ENCODE assay signal across 25 cellular contexts in genomic region chr6:155292711-155293110, GRCh38. TPM values are rescaled to one million over a fixed set of nuclear protein-coding genes. Genes with fewer than 3 reads are reported as not detected.
A peak's percentile ranks its signal among the peaks of the same experiment; 100 is the strongest.
DNase-seq lines count a peak whose midpoint lies in the region; ATAC-seq, FAIRE-seq and TF ChIP-seq lines count a peak whose summit lies in the region.
"Had no signal": no experiment of that assay in that cellular context is flagged by ENCODE, and none has a peak within 500 bp of the region (broad histone marks: within the 10 kb centered on the region; RNA-seq: fewer than 3 reads in every experiment).

No MANE protein-coding gene starts in this region.

- WGBS in HepG2 (ENCODE audit: low lambda C conversion rate), result 93% methylated on average over 5 of the region's 5 CpGs
- WGBS in right lobe of liver (ENCODE audit: insufficient coverage, low coverage, low lambda C conversion rate, missing lambda C conversion rate), result 72% methylated on average over 5 of the region's 5 CpGs

- in situ Hi-C loops in HepG2 (cut with HindIII; ENCODE audit: extremely low pct_ligation_motif_present, low pct_unique_long_range_greater_than_20kb), result no loop called here

- no peak for FAIRE-seq in HepG2 (lab: Jason Lieb, UNC)
- FAIRE-seq: GM12878, H54, HTR-8/SVneo had no signal

- H2AFZ ChIP-seq in HepG2 (ENCODE audit: low read length), result no peak overlapping the region
- H2AFZ ChIP-seq: GM23248 had no signal

- H3K4me2 ChIP-seq in HepG2 (ENCODE audit: low read depth, low read length), result no peak overlapping the region

- H3K27ac ChIP-seq in HepG2 (ENCODE audit: extremely low read length, insufficient read depth, low read length) (no peak overlapping the region), right lobe of liver (no peak overlapping the region)
- H3K27ac ChIP-seq: GM23248 had no signal

- H3K4me1 Mint-ChIP-seq in endothelial cell (ENCODE audit: unreplicated experiment), result no peaks in the 10 kb centered on the region

- H3K27ac Mint-ChIP-seq in endothelial cell (ENCODE audit: unreplicated experiment), result no peak overlapping the region
- H3K27ac Mint-ChIP-seq: HFFc6 had no signal

- DNase-seq in HepG2 (ENCODE audit: low spot score) (no peak), right lobe of liver (no peak), SW480 (ENCODE audit: low spot score) (peak; percentile 2), islet precursor cell (peak; percentile 76), endothelial cell (ENCODE audit: low spot score) (no peak), SIG-M5 (lab: John Stamatoyannopoulos, UW) (no peak)
- DNase-seq: ACHN; BE2C; C1 segment of cervical spinal cord; CD4-positive, CD25-positive, alpha-beta regulatory T cell; CD8-positive, alpha-beta memory T cell; COR-L47; DMS 273 treated with DMSO at 0.1 percent for 48 hours; DMS53; DND-41; EL; GM23248; HCEC 1CT; HFFc6 had no signal

- intact Hi-C loops in HepG2 (cut with micrococcal nuclease; ENCODE audit: unreplicated experiment), result loop anchor here (2.0 kb wide), 1 partner anchor 418 kb away; no protein-coding TSS in a partner anchor
- intact Hi-C loops in right lobe of liver (cut with DNase I), result no loop called here

- no peak overlapping the region for H3K9ac ChIP-seq in HepG2 (ENCODE audit: insufficient read depth, low read depth, low read length)
- H3K9ac ChIP-seq: GM23248 had no signal

- POLR2A ChIA-PET in HepG2 (lab: Yijun Ruan, JAX), result no interaction called here

- H3K27me3 Mint-ChIP-seq in endothelial cell (ENCODE audit: unreplicated experiment), result no peaks in the 10 kb centered on the region
- H3K27me3 Mint-ChIP-seq: CD4-positive, CD25-positive, alpha-beta regulatory T cell; CD8-positive, alpha-beta memory T cell; IgD-negative memory B cell had no signal

- no peak overlapping the region for H3K4me3 Mint-ChIP-seq in endothelial cell (ENCODE audit: unreplicated experiment)
- H3K4me3 Mint-ChIP-seq: CD4-positive, CD25-positive, alpha-beta regulatory T cell; CD8-positive, alpha-beta memory T cell; HFFc6; IgD-negative memory B cell had no signal

- peaks cover 24% of the 10 kb centered on the region for H3K36me3 Mint-ChIP-seq in endothelial cell (ENCODE audit: low read depth, unreplicated experiment)

- H3K4me1 ChIP-seq in HepG2 (ENCODE audit: insufficient read depth, low read length) (no peaks in the 10 kb centered on the region), right lobe of liver (no peaks in the 10 kb centered on the region)
- H3K4me1 ChIP-seq: BE2C had no signal

- TF ChIP-seq RAD21 in HepG2 (CRISPR knock-in tag; IDR thresholded peaks at IDR 0.05), result no peak

- no peaks in the 10 kb centered on the region for H3K9me3 Mint-ChIP-seq in endothelial cell (ENCODE audit: unreplicated experiment)
- H3K9me3 Mint-ChIP-seq: CD4-positive, CD25-positive, alpha-beta regulatory T cell; CD8-positive, alpha-beta memory T cell; HFFc6; IgD-negative memory B cell had no signal

- CTCF ChIA-PET in HepG2 (lab: Yijun Ruan, JAX; ENCODE audit: low intra/inter-chr PET ratio, low total read pairs), result no interaction called here

- no peak overlapping the region for H3K4me3 ChIP-seq in HepG2 (replicated peaks in 1 of 3; ENCODE audit: insufficient read depth in 1 of 3, low read depth in 2 of 3, low read length in 3 of 3)
- no peak overlapping the region for H3K4me3 ChIP-seq in right lobe of liver
- H3K4me3 ChIP-seq: GM12878, GM23248 had no signal

- H3K9me3 ChIP-seq in HepG2 (ENCODE audit: low read length) (no peaks in the 10 kb centered on the region), right lobe of liver (no peaks in the 10 kb centered on the region)
- H3K9me3 ChIP-seq: BE2C had no signal

- H4K20me1 ChIP-seq in HepG2 (ENCODE audit: insufficient read depth, low read length), result no peaks in the 10 kb centered on the region

- ATAC-seq in HepG2, result no peak
- no peak for ATAC-seq in right lobe of liver
- ATAC-seq in GM19324 (IDR thresholded peaks at IDR 0.05; ENCODE audit: low FRiP score, unreplicated experiment), result no peak
- ATAC-seq: GM12878 had no signal

- no TSS peak for BruUV-seq in HepG2 (replicated peaks; lab: Mats Ljungman, UMichigan)

- TF ChIP-seq EP300 in HepG2 (IDR thresholded peaks at IDR 0.05; ENCODE audit: low read depth in 2 of 2, low read length in 2 of 2) (no peak), HepG2 (CRISPR knock-in tag; IDR thresholded peaks at IDR 0.05; ENCODE audit: borderline replicate concordance) (no peak)

- no peaks in the 10 kb centered on the region for H3K27me3 ChIP-seq in HepG2 (ENCODE audit: control insufficient read depth in 1 of 2, insufficient read depth in 2 of 2, low read length in 2 of 2)
- H3K27me3 ChIP-seq in right lobe of liver, result no peaks in the 10 kb centered on the region
- H3K27me3 ChIP-seq: BE2C had no signal

- H3K79me2 ChIP-seq in HepG2 (ENCODE audit: insufficient read depth, low read length), result peaks cover 15% of the 10 kb centered on the region

- TF ChIP-seq CTCF in HepG2 (CRISPR knock-in tag; IDR thresholded peaks at IDR 0.05), result no peak
- no peak for TF ChIP-seq CTCF in right lobe of liver (IDR thresholded peaks at IDR 0.05)
- no peak for TF ChIP-seq CTCF in endothelial cell (IDR thresholded peaks at IDR 0.05; ENCODE audit: unreplicated experiment)

- TF ChIP-seq POLR2A in HepG2 (IDR thresholded peaks at IDR 0.05; ENCODE audit: insufficient read depth in 1 of 2, low read depth in 2 of 2, low read length in 2 of 2) (no peak), right lobe of liver (IDR thresholded peaks at IDR 0.05) (no peak)

- H3K36me3 ChIP-seq in HepG2 (replicated peaks in 1 of 2; ENCODE audit: control insufficient read depth in 1 of 2, insufficient read depth in 2 of 2, low read length in 2 of 2) (peaks cover 32 to 87% of the 10 kb centered on the region in 2 experiments), right lobe of liver (peaks cover 0 to 15% (median 5%) of the 10 kb centered on the region in 4 donors)

TF ChIP-seq in HepG2, 621 proteins besides CTCF, POLR2A, EP300 and RAD21 (continues in another document):
- no peak for TF ChIP-seq PLSCR1 (CRISPR knock-in tag; IDR thresholded peaks at IDR 0.05; ENCODE audit: borderline replicate concordance)
- TF ChIP-seq ZNF562 (CRISPR knock-in tag; IDR thresholded peaks at IDR 0.05; ENCODE audit: borderline replicate concordance), result no peak

RNA-seq across cellular contexts. Expression of gene TFB1M, which starts 21.6 kb away (rescaled TPM):
- total RNA-seq in HepG2 (2016; rRNA removed; fragmentation: Illumina TruSeq; extraction: Trizol) (122 and 149 TPM in 2 replicates), right lobe of liver (10 to 100 TPM; 12.3 to 18.9 (median 16.2) TPM), endothelial cell (ENCODE audit: unreplicated experiment) (25.9 TPM)
- 42.1 and 44.6 TPM in 2 replicates for total RNA-seq in HepG2 (2016; cell fraction: cytosol; rRNA removed; fragmentation: Illumina TruSeq; extraction: Trizol; ENCODE audit: low read depth)
- total RNA-seq in HepG2 (2016; cell fraction: insoluble cytoplasmic fraction; rRNA removed; fragmentation: Illumina TruSeq; extraction: Trizol), result 124 and 156 TPM in 2 replicates
- total RNA-seq in HepG2 (2016; cell fraction: membrane; rRNA removed; fragmentation: Illumina TruSeq; extraction: Trizol), result 45.1 and 48.3 TPM in 2 replicates
- total RNA-seq in HepG2 (2016; cell fraction: nucleus; rRNA removed; fragmentation: Illumina TruSeq; extraction: Trizol), result 201 and 207 TPM in 2 replicates
- 64.3 and 91.4 TPM in 2 replicates for polyA plus RNA-seq in HepG2 (2011; rRNA removed)
- 49.3 and 58.3 TPM in 2 replicates for polyA plus RNA-seq in HepG2 (2011; cell fraction: cytosol; rRNA removed)
- 74.6 and 81.3 TPM in 2 replicates for polyA plus RNA-seq in HepG2 (2011; cell fraction: nucleus; rRNA removed)
- polyA plus RNA-seq in HepG2 (2012), result 59.9 and 60.7 TPM in 2 replicates
- 17.1 and 18.2 TPM in 2 replicates for polyA plus RNA-seq in HepG2 (2016; cell fraction: cytosol; fragmentation: Illumina TruSeq; extraction: Trizol; ENCODE audit: low read depth)
- polyA plus RNA-seq in HepG2 (2016; cell fraction: insoluble cytoplasmic fraction; fragmentation: Illumina TruSeq; extraction: Trizol; ENCODE audit: low read depth), result 133 and 147 TPM in 2 replicates
- 20.5 and 22.2 TPM in 2 replicates for polyA plus RNA-seq in HepG2 (2016; cell fraction: membrane; fragmentation: Illumina TruSeq; extraction: Trizol; ENCODE audit: low read depth)
- polyA plus RNA-seq in HepG2 (2016; cell fraction: nucleus; fragmentation: Illumina TruSeq; extraction: Trizol; ENCODE audit: insufficient read depth, low read depth), result 93.1 and 104 TPM in 2 replicates
- 9.7 and 101 TPM in 2 replicates for polyA minus RNA-seq in HepG2 (2011; rRNA and poly(A)+ RNA removed; ENCODE audit: low replicate concordance)
- 39.5 and 52.5 TPM in 2 replicates for polyA minus RNA-seq in HepG2 (2011; cell fraction: cytosol; rRNA and poly(A)+ RNA removed)
- 333 and 340 TPM in 2 replicates for polyA minus RNA-seq in HepG2 (2011; cell fraction: nucleus; rRNA and poly(A)+ RNA removed)

RNA-seq across cellular contexts. Expression of gene CLDN20, which starts 28.9 kb away (rescaled TPM):
- total RNA-seq in HepG2 (2016; rRNA removed; fragmentation: Illumina TruSeq; extraction: Trizol) (not detected in 2 replicates), right lobe of liver (not detected), endothelial cell (ENCODE audit: unreplicated experiment) (0.23 TPM)
- not detected in 2 replicates for total RNA-seq in HepG2 (2016; cell fraction: cytosol; rRNA removed; fragmentation: Illumina TruSeq; extraction: Trizol; ENCODE audit: low read depth)
- not detected in 2 replicates for total RNA-seq in HepG2 (2016; cell fraction: insoluble cytoplasmic fraction; rRNA removed; fragmentation: Illumina TruSeq; extraction: Trizol)
- total RNA-seq in HepG2 (2016; cell fraction: membrane; rRNA removed; fragmentation: Illumina TruSeq; extraction: Trizol), result not detected in 2 replicates
- total RNA-seq in HepG2 (2016; cell fraction: nucleus; rRNA removed; fragmentation: Illumina TruSeq; extraction: Trizol), result not detected in 2 replicates
- polyA plus RNA-seq in HepG2 (2011; rRNA removed), result not detected in 2 replicates
- not detected in 2 replicates for polyA plus RNA-seq in HepG2 (2011; cell fraction: cytosol; rRNA removed)
- not detected in 2 replicates for polyA plus RNA-seq in HepG2 (2011; cell fraction: nucleus; rRNA removed)
- polyA plus RNA-seq in HepG2 (2012), result 0.76 and 0.79 TPM in 2 replicates
- not detected in 2 replicates for polyA plus RNA-seq in HepG2 (2016; cell fraction: cytosol; fragmentation: Illumina TruSeq; extraction: Trizol; ENCODE audit: low read depth)
- polyA plus RNA-seq in HepG2 (2016; cell fraction: insoluble cytoplasmic fraction; fragmentation: Illumina TruSeq; extraction: Trizol; ENCODE audit: low read depth), result not detected in 2 replicates
- not detected in 2 replicates for polyA plus RNA-seq in HepG2 (2016; cell fraction: membrane; fragmentation: Illumina TruSeq; extraction: Trizol; ENCODE audit: low read depth)
- not detected in 2 replicates for polyA plus RNA-seq in HepG2 (2016; cell fraction: nucleus; fragmentation: Illumina TruSeq; extraction: Trizol; ENCODE audit: insufficient read depth, low read depth)
- polyA minus RNA-seq in HepG2 (2011; rRNA and poly(A)+ RNA removed; ENCODE audit: low replicate concordance), result not detected in 2 replicates
- not detected in 2 replicates for polyA minus RNA-seq in HepG2 (2011; cell fraction: cytosol; rRNA and poly(A)+ RNA removed)
- not detected in 2 replicates for polyA minus RNA-seq in HepG2 (2011; cell fraction: nucleus; rRNA and poly(A)+ RNA removed)
- total RNA-seq: CD4-positive, CD25-positive, alpha-beta regulatory T cell; CD8-positive, alpha-beta memory T cell; G401; GM12878; GM23248; HFFc6 had no signal
- polyA plus RNA-seq: CD4-positive, CD25-positive, alpha-beta regulatory T cell; CD8-positive, alpha-beta memory T cell; GM23248; IgD-negative memory B cell had no signal

Comparison
In these comparisons a context has a peak if more than half of its experiments do, and no peak if none do; other contexts are left out.
1. DNase-seq: peak in SW480 (single experiment) and islet precursor cell (single experiment); none in HepG2 (single experiment), right lobe of liver (0 of 3), endothelial cell (single experiment) and SIG-M5 (single experiment).